8 cellular contexts compared by ENCODE assay signal in genomic region chr1:74504125-74505065, GRCh38. TPM values are rescaled to one million over a fixed set of nuclear protein-coding genes. Genes with fewer than 3 reads are reported as not detected.
DNase-seq lines count a peak whose midpoint lies in the region; ATAC-seq and TF ChIP-seq lines count a peak whose summit lies in the region.

No MANE protein-coding gene starts in this region.

- DNase-seq in AG04449 (ENCODE audit: low read depth, low spot score): no peak
- DNase-seq in NCI-H1092 treated with DMSO at 0.1 percent for 48 hours (lab: John Stamatoyannopoulos, UW): peak; percentile 60
- peak; percentile 3 for DNase-seq in T follicular helper cell (ENCODE audit: low read depth)
- no peak for DNase-seq in central memory CD8-positive, alpha-beta T cell (ENCODE audit: low spot score in 2 of 2)
- DNase-seq in left lung: peak in 1 of 2 donors; percentile 37
- DNase-seq in substantia nigra (lab: John Stamatoyannopoulos, UW): peak in 31 of 49 donors; percentile 1 to 51 (median 24)

- H3K27me3 Mint-ChIP-seq in central memory CD8-positive, alpha-beta T cell: no peaks in the 10 kb centered on the region

- H3K27ac Mint-ChIP-seq in central memory CD8-positive, alpha-beta T cell (ENCODE audit: low read depth): no peak overlapping the region

- CTCF ChIA-PET in AG04449 (lab: Yijun Ruan, JAX): interaction anchor here (0.6 to 1.5 kb wide), 4 partner anchors 9 to 33 kb away, joined by 3 to 4 read pairs (median 3); no protein-coding TSS in a partner anchor

- H3K27me3 ChIP-seq in left lung: no peaks in the 10 kb centered on the region

- no peak overlapping the region for H3K4me3 Mint-ChIP-seq in central memory CD8-positive, alpha-beta T cell

- no peaks in the 10 kb centered on the region for H3K9me3 ChIP-seq in left lung

- no peaks in the 10 kb centered on the region for H3K36me3 Mint-ChIP-seq in central memory CD8-positive, alpha-beta T cell (ENCODE audit: insufficient read depth)

- H3K4me1 Mint-ChIP-seq in central memory CD8-positive, alpha-beta T cell: no peaks in the 10 kb centered on the region

- H3K27ac ChIP-seq in left lung: no peak overlapping the region
- H3K27ac ChIP-seq in substantia nigra (ENCODE audit: low read depth, low read length, poor library complexity, severe bottlenecking): no peak overlapping the region

- no peaks in the 10 kb centered on the region for H3K9me3 Mint-ChIP-seq in central memory CD8-positive, alpha-beta T cell

- peak; percentile 90 for ATAC-seq in GM18498 (IDR thresholded peaks at IDR 0.05; ENCODE audit: unreplicated experiment)
- ATAC-seq in HG02798 (IDR thresholded peaks at IDR 0.05; ENCODE audit: poor library complexity, unreplicated experiment): peak; percentile 96
- ATAC-seq in central memory CD8-positive, alpha-beta T cell (replicated peaks; ENCODE audit: extremely low read depth, poor library complexity, severe bottlenecking): peak; percentile 40
- peak; percentile 89 for ATAC-seq in left lung

- intact Hi-C loops in left lung (cut with DNase I): no loop called here

- TF ChIP-seq CTCF in AG04449 (IDR thresholded peaks at IDR 0.05; ENCODE audit: insufficient read depth, low read length, missing control alignments) (peak; percentile 71), left lung (IDR thresholded peaks at IDR 0.05) (peak; percentile 40 to 70)

- POLR2A ChIA-PET in AG04449 (lab: Yijun Ruan, JAX): no interaction called here

- H3K4me3 ChIP-seq in AG04449 (ENCODE audit: low read depth, low read length) (no peak overlapping the region), left lung (no peak overlapping the region)

- no peaks in the 10 kb centered on the region for H3K4me1 ChIP-seq in left lung

- no peaks in the 10 kb centered on the region for H3K36me3 ChIP-seq in left lung

RNA-seq across cellular contexts. Expression of gene LRRC53, which starts 8.0 kb away (rescaled TPM):
- total RNA-seq in left lung: not detected

Comparison
In these comparisons a context has a peak if more than half of its experiments do, and no peak if none do; other contexts are left out.
1. DNase-seq: peak in NCI-H1092 treated with DMSO at 0.1 percent for 48 hours (single experiment), T follicular helper cell (single experiment) and substantia nigra (31 of 49); none in AG04449 (single experiment) and central memory CD8-positive, alpha-beta T cell (0 of 2).
2. ATAC-seq: peak in every context shown above with its lines; median percentile 96 in HG02798; 90 in GM18498; 89 in left lung; 40 in central memory CD8-positive, alpha-beta T cell.